In the genomic region with DNA sequence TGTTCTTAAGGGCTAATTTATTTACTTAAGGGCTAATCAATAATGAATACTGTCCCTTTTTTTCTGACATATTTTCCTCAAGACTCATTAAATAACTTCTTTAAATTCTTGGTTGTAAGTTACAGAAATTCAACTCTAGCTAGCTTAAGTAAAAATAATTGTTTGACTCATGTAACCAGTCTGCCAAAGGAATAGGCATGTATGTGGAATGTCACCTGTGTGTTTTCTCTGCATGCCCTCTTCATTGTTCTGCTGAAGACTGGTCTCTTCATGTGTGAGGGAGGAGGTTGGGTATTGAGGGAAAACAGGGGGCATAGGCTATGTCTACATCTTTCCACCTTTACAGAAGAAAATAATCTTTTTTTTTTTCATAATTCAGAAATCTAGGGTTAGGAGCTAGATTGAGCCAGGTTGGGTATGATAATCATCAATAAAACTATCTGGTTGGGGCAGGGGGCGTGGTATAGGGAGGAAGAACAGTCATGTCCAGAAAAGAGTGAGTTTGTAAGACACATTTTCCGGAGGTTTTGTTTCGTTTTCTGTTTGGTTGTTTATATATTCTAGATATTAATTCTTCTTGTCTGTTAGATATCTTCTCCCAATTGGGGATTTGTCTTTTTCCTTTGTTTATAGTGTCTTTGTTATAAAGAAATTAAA, we compare ENCODE assay signal across 24 cellular contexts. TPM values are rescaled to one million over a fixed set of nuclear protein-coding genes. Genes with fewer than 3 reads are reported as not detected.
A peak's percentile ranks its signal among the peaks of the same experiment; 100 is the strongest.
DNase-seq lines count a peak whose midpoint lies in the region; ATAC-seq, FAIRE-seq and TF ChIP-seq lines count a peak whose summit lies in the region.
"Had no signal": no experiment of that assay in that cellular context is flagged by ENCODE, and none has a peak within 500 bp of the region (broad histone marks: within the 10 kb centered on the region; RNA-seq: fewer than 3 reads in every experiment).

No MANE protein-coding gene starts in this region.

- TF ChIP-seq CTCF in D721Med (IDR thresholded peaks at IDR 0.05; ENCODE audit: insufficient read depth, missing control alignments) (no peak), psoas muscle (IDR thresholded peaks at IDR 0.05) (no peak)

- peak in 1 of 2 donors; percentile 14 for DNase-seq in activated T-cell treated with anti-CD3 and anti-CD28 coated beads, Interleukin-2, amount 50 U/mL, for 72 hours
- no peak for DNase-seq in activated T-cell treated with anti-CD3 and anti-CD28 coated beads, Interleukin-2, amount 50 U/mL, for 1 hour
- DNase-seq in D721Med (ENCODE audit: insufficient read length, low spot score) (no peak), psoas muscle (no peak), GM19238 (ENCODE audit: insufficient read length, low spot score) (no peak), posterior cingulate gyrus (no peak)
- peak; percentile 41 for DNase-seq in activated CD4-positive, alpha-beta memory T cell treated with anti-CD3 and anti-CD28 coated beads, Interleukin-2, amount 10 ng/mL, durations not matched to agents 7 days and 5 days
- DNase-seq in stimulated activated CD8-positive, alpha-beta memory T cell treated with anti-CD3 and anti-CD28 coated beads, Interleukin-4, amount 100 ng/mL, for 48 hours, result no peak
- DNase-seq: activated effector memory CD4-positive, alpha-beta T cell treated with Interleukin-2 at 50 U/mL for 16 hours; C1 segment of cervical spinal cord; left ventricle myocardium superior; MM.1S; naive B cell; NCI-H1417 treated with DMSO at 0.1 percent for 48 hours; NCI-H446; NCI-H82; occipital lobe; small intestine; stimulated activated CD4-positive, alpha-beta T cell treated with anti-CD3 and anti-CD28 coated beads, Interleukin-2, amount 100 ng/mL, for 24 hours; upper lobe of right lung had no signal

- no peaks in the 10 kb centered on the region for H3K9me3 ChIP-seq in psoas muscle
- H3K9me3 ChIP-seq: suprapubic skin, upper lobe of right lung had no signal

- H3K4me3 ChIP-seq in psoas muscle, result no peak overlapping the region
- H3K4me3 ChIP-seq: suprapubic skin, upper lobe of right lung had no signal

- ATAC-seq in activated T-cell treated with anti-CD3 and anti-CD28 coated beads, Interleukin-2, amount 50 U/mL, for 72 hours (replicated peaks in 1 of 2), result peak in 1 of 2 donors; percentile 48
- peak; percentile 58 to 74 (median 68) for ATAC-seq in psoas muscle
- ATAC-seq: left ventricle myocardium superior, upper lobe of right lung had no signal

- no peaks in the 10 kb centered on the region for H3K4me1 Mint-ChIP-seq in activated T-cell treated with anti-CD3 and anti-CD28 coated beads, Interleukin-2, amount 50 U/mL, for 72 hours (ENCODE audit: low read depth)
- H3K4me1 Mint-ChIP-seq in activated CD4-positive, alpha-beta memory T cell treated with anti-CD3 and anti-CD28 coated beads, Interleukin-2, amount 10 ng/mL, durations not matched to agents 7 days and 5 days, result peaks cover 9% of the 10 kb centered on the region

- peak overlapping the region; percentile 38 for H3K27ac Mint-ChIP-seq in activated T-cell treated with anti-CD3 and anti-CD28 coated beads, Interleukin-2, amount 50 U/mL, for 72 hours
- peak overlapping the region; percentile 2 for H3K27ac Mint-ChIP-seq in activated CD4-positive, alpha-beta memory T cell treated with anti-CD3 and anti-CD28 coated beads, Interleukin-2, amount 10 ng/mL, durations not matched to agents 7 days and 5 days

- H3K9me3 Mint-ChIP-seq in activated T-cell treated with anti-CD3 and anti-CD28 coated beads, Interleukin-2, amount 50 U/mL, for 72 hours, result no peaks in the 10 kb centered on the region
- H3K9me3 Mint-ChIP-seq in activated CD4-positive, alpha-beta memory T cell treated with anti-CD3 and anti-CD28 coated beads, Interleukin-2, amount 10 ng/mL, durations not matched to agents 7 days and 5 days, result no peaks in the 10 kb centered on the region
- H3K9me3 Mint-ChIP-seq: naive B cell had no signal

- peaks cover 1 to 20% of the 10 kb centered on the region in 2 donors for H3K36me3 Mint-ChIP-seq in activated T-cell treated with anti-CD3 and anti-CD28 coated beads, Interleukin-2, amount 50 U/mL, for 72 hours (ENCODE audit: insufficient read depth in 2 of 2)
- peaks cover 35% of the 10 kb centered on the region for H3K36me3 Mint-ChIP-seq in activated CD4-positive, alpha-beta memory T cell treated with anti-CD3 and anti-CD28 coated beads, Interleukin-2, amount 10 ng/mL, durations not matched to agents 7 days and 5 days (ENCODE audit: low read depth)

- no peaks in the 10 kb centered on the region for H3K27me3 ChIP-seq in psoas muscle (ENCODE audit: insufficient read depth in 3 of 3, low read length in 2 of 3)
- H3K27me3 ChIP-seq: brain microvascular endothelial cell, suprapubic skin, upper lobe of right lung had no signal

- H3K4me3 Mint-ChIP-seq in activated T-cell treated with anti-CD3 and anti-CD28 coated beads, Interleukin-2, amount 50 U/mL, for 72 hours, result peak overlapping the region in 1 of 2 donors; percentile 36
- H3K4me3 Mint-ChIP-seq in activated CD4-positive, alpha-beta memory T cell treated with anti-CD3 and anti-CD28 coated beads, Interleukin-2, amount 10 ng/mL, durations not matched to agents 7 days and 5 days, result no peak overlapping the region
- H3K4me3 Mint-ChIP-seq: naive B cell had no signal

- POLR2A ChIA-PET in activated CD4-positive, alpha-beta memory T cell treated with anti-CD3 and anti-CD28 coated beads, Interleukin-2, amount 10 ng/mL, durations not matched to agents 7 days and 5 days (lab: Charles Lee), result no interaction called here

- intact Hi-C loops in psoas muscle (cut with DNase I), result no loop called here
- intact Hi-C loops in posterior cingulate gyrus (cut with DNase I), result no loop called here

- peak overlapping the region; percentile 65 for H3K27ac ChIP-seq in psoas muscle
- H3K27ac ChIP-seq: brain microvascular endothelial cell, KMS-11, RWPE1, suprapubic skin, upper lobe of right lung had no signal

- WGBS in psoas muscle, 3 donors, result 90 to 95% (median 93%) methylated on average over 3 of the region's 3 CpGs

- H3K27me3 Mint-ChIP-seq in activated T-cell treated with anti-CD3 and anti-CD28 coated beads, Interleukin-2, amount 50 U/mL, for 72 hours (ENCODE audit: low read depth), result no peaks in the 10 kb centered on the region
- H3K27me3 Mint-ChIP-seq in activated CD4-positive, alpha-beta memory T cell treated with anti-CD3 and anti-CD28 coated beads, Interleukin-2, amount 10 ng/mL, durations not matched to agents 7 days and 5 days, result no peaks in the 10 kb centered on the region
- H3K27me3 Mint-ChIP-seq: naive B cell had no signal

- FAIRE-seq in D721Med (lab: Jason Lieb, UNC), result peak; percentile 16
- FAIRE-seq: small intestine had no signal

- H3K4me1 ChIP-seq in psoas muscle, result peaks cover 55% of the 10 kb centered on the region
- H3K4me1 ChIP-seq: upper lobe of right lung had no signal

- H3K36me3 ChIP-seq in psoas muscle (ENCODE audit: insufficient read depth in 1 of 2, low read depth in 1 of 2), result peaks cover 0 to 11% of the 10 kb centered on the region in 2 donors
- H3K36me3 ChIP-seq: brain microvascular endothelial cell had no signal

- CTCF ChIA-PET in activated CD4-positive, alpha-beta memory T cell treated with anti-CD3 and anti-CD28 coated beads, Interleukin-2, amount 10 ng/mL, durations not matched to agents 7 days and 5 days (lab: Charles Lee), result no interaction called here

RNA-seq across cellular contexts. Expression of a gene that starts 37.9 kb away (rescaled TPM):
- total RNA-seq in activated T-cell treated with anti-CD3 and anti-CD28 coated beads, Interleukin-2, amount 50 U/mL, for 72 hours, result 10 to 100 TPM; 74.1 to 76.3 TPM
- 10 to 100 TPM; 70.1 to 71.1 TPM for total RNA-seq in activated CD4-positive, alpha-beta memory T cell treated with anti-CD3 and anti-CD28 coated beads, Interleukin-2, amount 10 ng/mL, durations not matched to agents 7 days and 5 days
- 10 to 100 TPM; 28.0 to 63.0 (median 42.8) TPM for total RNA-seq in psoas muscle
- polyA plus RNA-seq in psoas muscle, result 10 to 100 TPM in 2 of 3 donors, 1 to 10 TPM in 1; 7.6 to 29.1 (median 15.4) TPM
